ENCODE assay signal across 8 cellular contexts in the genomic region with DNA sequence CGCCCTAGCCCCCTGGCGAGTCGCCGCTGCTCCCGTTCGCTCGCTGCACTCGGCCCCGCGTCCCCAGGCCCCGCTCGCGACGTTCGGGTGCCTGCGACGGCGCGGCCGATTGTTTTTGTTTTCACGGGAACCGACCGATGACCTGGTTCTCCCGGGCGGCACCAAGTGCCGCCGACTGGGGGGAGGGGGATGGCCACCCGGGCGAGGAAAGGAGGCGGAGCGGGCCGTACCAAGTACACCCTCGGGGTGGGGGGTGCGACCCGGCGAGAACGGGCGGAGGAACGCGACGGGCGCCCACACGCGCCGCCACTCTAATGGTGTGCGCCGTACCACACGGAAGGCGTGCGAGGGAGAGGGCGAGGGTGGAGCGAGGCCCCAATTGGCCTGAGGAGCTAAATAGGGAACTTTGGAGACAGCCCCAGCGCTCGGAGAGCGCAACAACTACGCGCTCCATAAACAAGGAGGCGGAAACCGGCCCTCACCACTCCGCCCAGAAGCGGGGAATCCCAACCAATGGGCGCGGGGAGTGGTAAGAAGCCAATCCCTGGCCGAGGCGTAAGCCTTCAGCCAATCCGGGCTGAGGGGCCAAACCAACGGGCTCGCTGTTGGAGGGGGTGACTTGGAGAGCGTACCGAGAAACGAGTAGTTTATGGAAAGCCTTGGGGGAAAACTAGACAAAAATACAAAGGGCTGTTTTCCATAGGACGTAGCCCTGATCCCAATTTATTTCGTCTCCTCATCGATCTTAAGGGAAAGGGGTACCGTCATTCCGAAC. TPM values are rescaled to one million over a fixed set of nuclear protein-coding genes. Genes with fewer than 3 reads are reported as not detected.
DNase-seq lines count a peak whose midpoint lies in the region; ATAC-seq, FAIRE-seq and TF ChIP-seq lines count a peak whose summit lies in the region.
"Not testable (repeated sequence)": the region's sequence is repeated elsewhere in the genome, so short reads cannot be mapped to it uniquely, and the experiment has no call there.

No MANE protein-coding gene starts in this region.

- H3K27me3 Mint-ChIP-seq in WTC11 (ENCODE audit: low read depth); brain; stimulated activated naive CD8-positive, alpha-beta T cell treated with anti-CD3 and anti-CD28 coated beads, Interleukin-15, amount 100 ng/mL, for 72 hours: not testable (repeated sequence)

- WGBS in pancreas, 2 donors, result 0% methylated on average over 29 to 70 of the region's 76 CpGs

- H3K4me3 ChIP-seq in left ventricle myocardium inferior, result peak overlapping the region; percentile 72
- peak overlapping the region; percentile 34 to 66 (median 58) for H3K4me3 ChIP-seq in pancreas

- DNase-seq in EL (peak; percentile 83), WTC11 (ENCODE audit: low spot score) (peak; percentile 89), left ventricle myocardium inferior (peak; percentile 94), pancreas (peak; percentile 92 to 95 (median 93))
- DNase-seq in stimulated activated naive CD8-positive, alpha-beta T cell treated with anti-CD3 and anti-CD28 coated beads, Interleukin-15, amount 100 ng/mL, for 72 hours, result peak; percentile 95 to 97

- H3K4me3 Mint-ChIP-seq in WTC11, result peak overlapping the region; percentile 93
- H3K4me3 Mint-ChIP-seq in brain, result peak overlapping the region; percentile 94 to 95 (median 95)
- peak overlapping the region; percentile 93 to 95 for H3K4me3 Mint-ChIP-seq in stimulated activated naive CD8-positive, alpha-beta T cell treated with anti-CD3 and anti-CD28 coated beads, Interleukin-15, amount 100 ng/mL, for 72 hours

- H3K27ac Mint-ChIP-seq in WTC11 (peak overlapping the region; percentile 93), brain (peak overlapping the region; percentile 99)
- H3K27ac Mint-ChIP-seq in stimulated activated naive CD8-positive, alpha-beta T cell treated with anti-CD3 and anti-CD28 coated beads, Interleukin-15, amount 100 ng/mL, for 72 hours, result peak overlapping the region; percentile 99

- not testable (repeated sequence) for H3K9me3 Mint-ChIP-seq in WTC11; brain; stimulated activated naive CD8-positive, alpha-beta T cell treated with anti-CD3 and anti-CD28 coated beads, Interleukin-15, amount 100 ng/mL, for 72 hours

- H3K36me3 Mint-ChIP-seq in WTC11, brain: not testable (repeated sequence)

- ATAC-seq in GM21528 (IDR thresholded peaks at IDR 0.05; ENCODE audit: low FRiP score, unreplicated experiment) (peak; percentile 95), HG03575 (IDR thresholded peaks at IDR 0.05; ENCODE audit: extremely low read depth, insufficient number of reproducible peaks, low FRiP score, unreplicated experiment) (peak; percentile 76), WTC11 (peak; percentile 95), pancreas (peak; percentile 93 to 97 (median 94))
- peak; percentile 91 for ATAC-seq in stimulated activated naive CD8-positive, alpha-beta T cell treated with anti-CD3 and anti-CD28 coated beads, Interleukin-15, amount 100 ng/mL, for 72 hours

- FAIRE-seq in pancreas (lab: Jason Lieb, UNC), result peak; percentile 75

- POLR2A ChIA-PET in WTC11 (lab: Charles Lee), result not testable (repeated sequence)

- CTCF ChIA-PET in WTC11 (lab: Charles Lee), result not testable (repeated sequence)

- intact Hi-C loops in left ventricle myocardium inferior (cut with micrococcal nuclease); pancreas (cut with DNase I): not testable (repeated sequence)

- H3K9me3 ChIP-seq in left ventricle myocardium inferior (replicated peaks); pancreas: not testable (repeated sequence)

- not testable (repeated sequence) for H3K4me1 Mint-ChIP-seq in WTC11, brain
- H3K4me1 Mint-ChIP-seq in stimulated activated naive CD8-positive, alpha-beta T cell treated with anti-CD3 and anti-CD28 coated beads, Interleukin-15, amount 100 ng/mL, for 72 hours, result peaks cover 14% of the 10 kb centered on the region

- not testable (repeated sequence) for H3K27me3 ChIP-seq in left ventricle myocardium inferior (ENCODE audit: low read depth); pancreas

- H3K27ac ChIP-seq in left ventricle myocardium inferior (replicated peaks) (peak overlapping the region; percentile 96), pancreas (peak overlapping the region; percentile 88 to 96 (median 92))

- H3K36me3 ChIP-seq in left ventricle myocardium inferior, pancreas: not testable (repeated sequence)

- not testable (repeated sequence) for H3K4me1 ChIP-seq in left ventricle myocardium inferior, pancreas

- TF ChIP-seq CTCF in WTC11 (IDR thresholded peaks at IDR 0.05); brain (conservative IDR thresholded peaks at IDR 0.05); left ventricle myocardium inferior (IDR thresholded peaks at IDR 0.05; ENCODE audit: borderline replicate concordance); pancreas (IDR thresholded peaks at IDR 0.05): not testable (repeated sequence)

RNA-seq across cellular contexts. Expression of gene PLGLB1, which starts 54.8 kb away (rescaled TPM):
- total RNA-seq in WTC11 (2021) (0.44 to 0.55 TPM (median 0.52 TPM) in 3 replicates), left ventricle myocardium inferior (2.4 TPM), pancreas (1 to 10 TPM in 5 of 6 donors, under 1 TPM in 1; 0.38 to 3.7 (median 1.2) TPM)
- polyA plus RNA-seq in brain (ENCODE audit: insufficient read depth, low read depth, low replicate concordance) (1.0 TPM), pancreas (1 to 10 TPM; 3.0 to 7.4 TPM)

Comparison
In these comparisons a context has a peak if more than half of its experiments do, and no peak if none do; other contexts are left out.
1. Peak in every context shown above with its lines: DNase-seq, ATAC-seq, H3K4me3 ChIP-seq and H3K27ac ChIP-seq.